8 cellular contexts compared by ENCODE assay signal in the genomic region with DNA sequence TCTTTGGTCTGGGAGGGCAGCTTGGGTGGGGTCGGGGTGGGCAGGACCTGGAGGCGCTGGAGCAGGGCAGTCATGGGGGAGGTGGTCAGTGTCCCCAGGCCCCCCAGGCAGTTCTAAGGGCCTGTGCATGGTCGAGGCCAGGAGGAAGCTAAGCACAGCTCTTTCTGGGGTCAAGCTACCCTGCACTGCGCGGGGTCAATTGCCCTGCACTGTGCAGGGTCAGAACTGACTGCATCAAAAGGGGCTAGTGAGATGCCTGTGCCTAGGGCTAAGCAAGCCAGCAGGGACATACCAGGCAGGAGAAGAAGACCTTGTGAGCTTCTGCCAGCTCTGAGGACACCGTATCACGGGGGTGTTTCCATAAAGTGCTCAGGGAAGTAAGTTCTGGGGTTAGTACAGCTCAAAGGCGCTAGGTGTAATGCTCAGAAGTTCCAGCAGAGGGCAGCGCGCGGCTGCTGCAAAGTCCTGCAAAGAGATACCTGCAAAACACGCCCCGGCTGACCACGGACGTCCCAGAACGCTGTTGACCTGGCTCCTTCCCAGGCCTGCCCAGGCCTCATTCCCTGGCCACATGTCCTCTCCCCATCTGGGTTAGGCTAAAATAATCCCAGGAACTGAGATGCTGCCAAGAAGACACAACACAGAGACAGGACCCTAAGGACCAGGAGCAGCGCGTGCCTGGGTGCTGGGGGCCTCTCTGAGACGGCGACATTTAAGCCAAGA. TPM values are rescaled to one million over a fixed set of nuclear protein-coding genes. Genes with fewer than 3 reads are reported as not detected.
DNase-seq lines count a peak whose midpoint lies in the region; ATAC-seq, FAIRE-seq and TF ChIP-seq lines count a peak whose summit lies in the region.

No MANE protein-coding gene starts in this region.

- FAIRE-seq in GM18507 (lab: Jason Lieb, UNC), result peak; percentile 88

- no peak for DNase-seq in AG04449 (ENCODE audit: low read depth, low spot score)
- DNase-seq in GM18507 (ENCODE audit: extremely low spot score, insufficient read length, low read depth), result peak; percentile 72
- peak; percentile 76 for DNase-seq in HT-29 (ENCODE audit: low spot score)
- DNase-seq in SJSA1 (ENCODE audit: low read depth in 1 of 2, low spot score in 2 of 2), result peak; percentile 28 to 58
- DNase-seq in activated gamma-delta T cell (lab: John Stamatoyannopoulos, UW), result peak; percentile 33
- peak; percentile 90 for DNase-seq in osteocyte (ENCODE audit: extremely low spot score, unreplicated experiment)
- peak; percentile 85 to 88 for DNase-seq in thyroid gland

- no peak overlapping the region for H3K27ac Mint-ChIP-seq in osteocyte (ENCODE audit: unreplicated experiment)

- peaks cover 7% of the 10 kb centered on the region for H3K27me3 Mint-ChIP-seq in osteocyte (ENCODE audit: unreplicated experiment)

- H3K27ac ChIP-seq in SJSA1, result no peak overlapping the region
- H3K27ac ChIP-seq in gastroesophageal sphincter, result no peak overlapping the region
- no peak overlapping the region for H3K27ac ChIP-seq in thyroid gland

- no peaks in the 10 kb centered on the region for H3K9me3 ChIP-seq in SJSA1 (replicated peaks)
- H3K9me3 ChIP-seq in gastroesophageal sphincter, result no peaks in the 10 kb centered on the region
- H3K9me3 ChIP-seq in thyroid gland, result no peaks in the 10 kb centered on the region

- H3K4me3 Mint-ChIP-seq in osteocyte (ENCODE audit: unreplicated experiment), result no peak overlapping the region

- TF ChIP-seq CTCF in AG04449 (IDR thresholded peaks at IDR 0.05; ENCODE audit: insufficient read depth, low read length, missing control alignments), result peak; percentile 83
- TF ChIP-seq CTCF in gastroesophageal sphincter (IDR thresholded peaks at IDR 0.05), result peak in 3 of 4 experiments; percentile 92 to 96 (median 95)
- TF ChIP-seq CTCF in osteocyte (IDR thresholded peaks at IDR 0.05), result peak; percentile 95
- TF ChIP-seq CTCF in thyroid gland (IDR thresholded peaks at IDR 0.05), result peak; percentile 84 to 97 (median 93)

- peak; percentile 69 for ATAC-seq in gastroesophageal sphincter

- CTCF ChIA-PET in AG04449 (lab: Yijun Ruan, JAX), result interaction anchor here (0.6 to 4.6 kb wide), 53 partner anchors 8 to 1829 kb away, joined by 3 to 146 read pairs (median 5); a partner anchor contains a TSS

- H3K36me3 ChIP-seq in SJSA1 (no peaks in the 10 kb centered on the region), gastroesophageal sphincter (no peaks in the 10 kb centered on the region), thyroid gland (no peaks in the 10 kb centered on the region)

- TF ChIP-seq POLR2A in gastroesophageal sphincter (IDR thresholded peaks at IDR 0.05), result no peak
- TF ChIP-seq POLR2A in thyroid gland (IDR thresholded peaks at IDR 0.05), result no peak

- H3K4me1 ChIP-seq in SJSA1 (replicated peaks), result no peaks in the 10 kb centered on the region
- peaks cover 0 to 18% (median 0%) of the 10 kb centered on the region in 3 donors for H3K4me1 ChIP-seq in gastroesophageal sphincter
- peaks cover 0 to 8% of the 10 kb centered on the region in 2 donors for H3K4me1 ChIP-seq in thyroid gland

- no peaks in the 10 kb centered on the region for H3K36me3 Mint-ChIP-seq in osteocyte (ENCODE audit: unreplicated experiment)

- WGBS in gastroesophageal sphincter (ENCODE audit: low coverage in 1 of 2), 2 donors, result 16 to 19% methylated on average over 12 to 15 of the region's 20 CpGs
- 26 to 38% methylated on average over 17 to 20 of the region's 20 CpGs for WGBS in thyroid gland, 2 donors

- POLR2A ChIA-PET in AG04449 (lab: Yijun Ruan, JAX), result interaction anchor here (0.6 kb wide), 1 partner anchor 1338 kb away, joined by 3 read pairs; no protein-coding TSS in a partner anchor

- no peak overlapping the region for H3K4me3 ChIP-seq in AG04449 (ENCODE audit: low read depth, low read length)
- no peak overlapping the region for H3K4me3 ChIP-seq in SJSA1
- no peak overlapping the region for H3K4me3 ChIP-seq in gastroesophageal sphincter
- no peak overlapping the region for H3K4me3 ChIP-seq in thyroid gland (replicated peaks in 1 of 3)

- H3K27me3 ChIP-seq in SJSA1 (replicated peaks) (no peaks in the 10 kb centered on the region; the same call in 1 of the 2 replicates), gastroesophageal sphincter (peaks cover 6% of the 10 kb centered on the region), thyroid gland (no peaks in the 10 kb centered on the region)

- H3K9me3 Mint-ChIP-seq in osteocyte (ENCODE audit: unreplicated experiment), result no peaks in the 10 kb centered on the region

- TF ChIP-seq EP300 in gastroesophageal sphincter (IDR thresholded peaks at IDR 0.05), result no peak

- intact Hi-C loops in thyroid gland (cut with DNase I), result loop anchor here (5.0 kb wide), 2 partner anchors 360 to 560 kb away; no protein-coding TSS in a partner anchor

- H3K4me1 Mint-ChIP-seq in osteocyte (ENCODE audit: unreplicated experiment), result peaks cover 10% of the 10 kb centered on the region

RNA-seq across cellular contexts. Expression of a gene that starts 18.8 kb away (rescaled TPM):
- 3.6 and 4.8 TPM in 2 replicates for total RNA-seq in HT-29 (2014; rRNA removed; shearing (Covaris generic))
- 6.5 and 9.6 TPM in 2 replicates for total RNA-seq in SJSA1 (2014; rRNA removed; shearing (Covaris generic))
- total RNA-seq in gastroesophageal sphincter (100 to 1,000 TPM in 1 of 4 donors, 10 to 100 TPM in 3; 49.5 to 104 (median 61.7) TPM), osteocyte (37.9 and 38.7 TPM in 2 replicates), thyroid gland (10 to 100 TPM; 37.1 to 48.3 (median 38.9) TPM)
